In the genomic region with DNA sequence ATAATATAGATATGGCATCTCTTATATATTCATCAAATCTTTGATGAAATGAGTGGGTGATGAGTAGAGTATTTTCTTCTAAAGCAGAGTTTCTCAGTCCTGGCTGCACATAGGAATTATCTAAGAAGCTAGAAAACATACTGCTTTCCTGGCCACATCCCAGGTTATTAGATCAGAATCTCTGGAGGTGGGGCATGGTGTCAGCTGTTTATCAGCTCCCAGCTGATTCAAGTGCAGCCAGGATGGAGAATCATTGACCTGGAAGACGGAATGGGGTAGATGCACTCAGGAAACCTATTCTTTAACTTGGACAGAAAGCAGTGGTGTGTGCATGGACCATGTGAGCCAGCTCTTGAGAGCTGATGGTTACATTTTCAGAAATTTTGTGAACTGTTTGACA, we compare ENCODE assay signal across 27 cellular contexts.
DNase-seq lines count a peak whose midpoint lies in the region; ATAC-seq and TF ChIP-seq lines count a peak whose summit lies in the region.
"Had no signal": no experiment of that assay in that cellular context is flagged by ENCODE, and none has a peak within 500 bp of the region (broad histone marks: within the 10 kb centered on the region; RNA-seq: fewer than 3 reads in every experiment).

No MANE protein-coding gene starts in this region.

- no peaks in the 10 kb centered on the region for H3K4me1 ChIP-seq in HEK293 (ENCODE audit: control insufficient read depth, insufficient read depth, low read length)

- H3K36me3 ChIP-seq in HEK293 (ENCODE audit: control insufficient read depth in 2 of 2, insufficient read depth in 1 of 2, low read length in 2 of 2): no peaks in the 10 kb centered on the region
- H3K36me3 ChIP-seq: upper lobe of left lung had no signal

- peak overlapping the region in 8 of 10 donors; percentile 67 to 92 (median 80) for H3K27ac Mint-ChIP-seq in naive thymus-derived CD8-positive, alpha-beta T cell
- H3K27ac Mint-ChIP-seq: B cell; IgD-negative memory B cell; stimulated activated effector memory CD8-positive, alpha-beta T cell treated with anti-CD3 and anti-CD28 coated beads, Interleukin-12 subunit alpha, Interleukin-12 subunit beta, amount 100 ng/mL, for 72 hours had no signal

- no peaks in the 10 kb centered on the region for H3K9me3 ChIP-seq in HEK293 (ENCODE audit: control insufficient read depth, insufficient read depth, low read depth, low read length)
- H3K9me3 ChIP-seq: upper lobe of left lung had no signal

- no peak for TF ChIP-seq CTCF in HEK293 (tag by site-specific recombination; IDR thresholded peaks at IDR 0.05)
- no peak for TF ChIP-seq CTCF in fibroblast of mammary gland (conservative IDR thresholded peaks at IDR 0.05; ENCODE audit: control insufficient read depth, insufficient read depth, low read depth, low read length)

- H3K9me3 Mint-ChIP-seq in naive thymus-derived CD8-positive, alpha-beta T cell: no peaks in the 10 kb centered on the region
- H3K9me3 Mint-ChIP-seq: stimulated activated effector memory CD8-positive, alpha-beta T cell treated with anti-CD3 and anti-CD28 coated beads, Interleukin-12 subunit alpha, Interleukin-12 subunit beta, amount 100 ng/mL, for 72 hours had no signal

- ATAC-seq in naive thymus-derived CD8-positive, alpha-beta T cell: no peak
- ATAC-seq in HG03135 (IDR thresholded peaks at IDR 0.05; ENCODE audit: unreplicated experiment): no peak
- ATAC-seq: Right ventricle myocardium inferior; stimulated activated effector memory CD8-positive, alpha-beta T cell treated with anti-CD3 and anti-CD28 coated beads, Interleukin-12 subunit alpha, Interleukin-12 subunit beta, amount 100 ng/mL, for 72 hours had no signal

- CTCF ChIA-PET in HEK293 (lab: Yijun Ruan, JAX): interaction anchor here (0.8 to 1.6 kb wide), 2 partner anchors 9 to 98 kb away, joined by 3 to 4 read pairs; no protein-coding TSS in a partner anchor

- DNase-seq in NCI-H2171 treated with DMSO at 0.1 percent for 48 hours (lab: John Stamatoyannopoulos, UW) (peak; percentile 64), NCI-H2171 (lab: John Stamatoyannopoulos, UW) (no peak), fibroblast of mammary gland (ENCODE audit: low read depth) (peak; percentile 35), NCI-H2227 treated with DMSO at 0.1 percent for 48 hours (lab: John Stamatoyannopoulos, UW) (no peak)
- DNase-seq in naive thymus-derived CD8-positive, alpha-beta T cell: no peak
- DNase-seq in stimulated activated CD4-positive, alpha-beta T cell treated with anti-CD3 and anti-CD28 coated beads, Interleukin-1b, Interleukin-23, amount 100 ng/mL, for 48 hours: no peak
- DNase-seq: activated CD8-positive, alpha-beta memory T cell treated with anti-CD3 and anti-CD28 coated beads, Interleukin-2, amount 50 U/mL, for 48 hours; activated gamma-delta T cell; COR-L47; EL; head of caudate nucleus; NCI-H1105 treated with DMSO at 0.1 percent for 48 hours; NCI-H2029 treated with DMSO at 0.1 percent for 48 hours; NCI-H446; NCI-H82; occipital lobe; stimulated activated CD4-positive, alpha-beta T cell treated with anti-CD3 and anti-CD28 coated beads, Interleukin-2, amount 100 ng/mL, for 48 hours; substantia nigra; T1000; upper lobe of left lung had no signal

- H3K27ac ChIP-seq in HEK293 (ENCODE audit: extremely low read depth, low read depth, low read length): no peak overlapping the region
- H3K27ac ChIP-seq: upper lobe of left lung had no signal

- peaks cover 42 to 92% (median 81%) of the 10 kb centered on the region in 4 donors for H3K4me1 Mint-ChIP-seq in naive thymus-derived CD8-positive, alpha-beta T cell
- H3K4me1 Mint-ChIP-seq: B cell; stimulated activated effector memory CD8-positive, alpha-beta T cell treated with anti-CD3 and anti-CD28 coated beads, Interleukin-12 subunit alpha, Interleukin-12 subunit beta, amount 100 ng/mL, for 72 hours had no signal

- H3K4me3 ChIP-seq in HEK293 (ENCODE audit: low read depth, low read length) (no peak overlapping the region), fibroblast of mammary gland (ENCODE audit: control insufficient read depth, low read depth, low read length) (no peak overlapping the region)
- H3K4me3 ChIP-seq: smooth muscle cell, upper lobe of left lung had no signal

- peaks cover 0 to 2% (median 0%) of the 10 kb centered on the region in 5 donors for H3K27me3 Mint-ChIP-seq in naive thymus-derived CD8-positive, alpha-beta T cell

- H3K4me3 Mint-ChIP-seq in naive thymus-derived CD8-positive, alpha-beta T cell: peak overlapping the region in 3 of 10 donors; percentile 4 to 73 (median 36)
- H3K4me3 Mint-ChIP-seq: B cell; IgD-negative memory B cell; stimulated activated effector memory CD8-positive, alpha-beta T cell treated with anti-CD3 and anti-CD28 coated beads, Interleukin-12 subunit alpha, Interleukin-12 subunit beta, amount 100 ng/mL, for 72 hours had no signal

- POLR2A ChIA-PET in HEK293 (lab: Yijun Ruan, JAX): interaction anchor here (0.6 to 0.8 kb wide), 2 partner anchors 21 to 108 kb away, joined by 3 read pairs; a partner anchor contains a TSS
- POLR2A ChIA-PET in naive thymus-derived CD8-positive, alpha-beta T cell (lab: Charles Lee): interaction anchor here (1.0 to 1.7 kb wide), 3 partner anchors 10 to 44 kb away, joined by 3 to 5 read pairs (median 3); no protein-coding TSS in a partner anchor

- no peaks in the 10 kb centered on the region for H3K36me3 Mint-ChIP-seq in naive thymus-derived CD8-positive, alpha-beta T cell
- H3K36me3 Mint-ChIP-seq: IgD-negative memory B cell; stimulated activated effector memory CD8-positive, alpha-beta T cell treated with anti-CD3 and anti-CD28 coated beads, Interleukin-12 subunit alpha, Interleukin-12 subunit beta, amount 100 ng/mL, for 72 hours had no signal

TF ChIP-seq in HEK293, 187 proteins besides CTCF, POLR2A, EP300 and RAD21:
- peak; percentile 98 for TF ChIP-seq ZNF660 (tag by site-specific recombination; IDR thresholded peaks at IDR 0.05)
- no peak for TF ChIP-seq ZNF112 (tag by site-specific recombination; IDR thresholded peaks at IDR 0.05)

Comparison
In these comparisons a context has a peak if more than half of its experiments do, and no peak if none do; other contexts are left out.
1. DNase-seq: peak in NCI-H2171 treated with DMSO at 0.1 percent for 48 hours (single experiment) and fibroblast of mammary gland (single experiment); none in NCI-H2171 (single experiment), naive thymus-derived CD8-positive, alpha-beta T cell (0 of 10), stimulated activated CD4-positive, alpha-beta T cell treated with anti-CD3 and anti-CD28 coated beads, Interleukin-1b, Interleukin-23, amount 100 ng/mL, for 48 hours (single experiment) and NCI-H2227 treated with DMSO at 0.1 percent for 48 hours (single experiment).